In the genomic region with DNA sequence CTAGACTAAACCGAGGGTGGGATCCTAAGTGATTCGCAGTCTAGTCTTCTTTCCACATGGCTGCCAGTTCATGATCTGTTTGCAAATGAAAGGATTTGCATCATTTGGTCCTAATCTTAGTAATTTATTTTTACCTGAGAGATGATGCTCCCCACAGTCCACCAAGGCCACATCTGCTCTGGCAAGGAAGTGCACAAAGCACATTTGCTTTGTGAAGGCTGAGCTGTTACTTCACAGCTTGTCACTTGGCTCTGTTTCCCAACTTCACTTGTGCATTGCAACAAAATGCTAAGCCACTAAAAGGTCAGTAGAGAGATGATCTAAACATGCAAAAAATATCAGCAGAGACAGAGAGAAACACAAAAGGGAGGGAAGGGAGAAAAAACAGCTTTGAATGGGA, we compare ENCODE assay signal across 21 cellular contexts.
A peak's percentile ranks its signal among the peaks of the same experiment; 100 is the strongest.
DNase-seq lines count a peak whose midpoint lies in the region; ATAC-seq, FAIRE-seq and TF ChIP-seq lines count a peak whose summit lies in the region.
"Had no signal": no experiment of that assay in that cellular context is flagged by ENCODE, and none has a peak within 500 bp of the region (broad histone marks: within the 10 kb centered on the region; RNA-seq: fewer than 3 reads in every experiment).

No MANE protein-coding gene starts in this region.

- H3K27ac ChIP-seq in right atrium auricular region: peak overlapping the region; percentile 42 to 58
- peak overlapping the region; percentile 31 to 70 for H3K27ac ChIP-seq in uterus
- H3K27ac ChIP-seq in HepG2 (ENCODE audit: extremely low read length, insufficient read depth, low read length): no peak overlapping the region
- H3K27ac ChIP-seq: parathyroid adenoma, SK-N-MC had no signal

- in situ Hi-C loops in HepG2 (cut with HindIII; ENCODE audit: extremely low pct_ligation_motif_present, low pct_unique_long_range_greater_than_20kb): no loop called here

- H3K4me3 ChIP-seq in cardiac fibroblast (replicated peaks in 1 of 2; ENCODE audit: low read depth in 2 of 2, low read length in 2 of 2): no peak overlapping the region
- no peak overlapping the region for H3K4me3 ChIP-seq in right atrium auricular region
- H3K4me3 ChIP-seq in uterus: no peak overlapping the region
- no peak overlapping the region for H3K4me3 ChIP-seq in HepG2 (replicated peaks in 1 of 3; ENCODE audit: insufficient read depth in 1 of 3, low read depth in 2 of 3, low read length in 3 of 3)
- H3K4me3 ChIP-seq: K562, SK-N-MC had no signal

- CTCF ChIA-PET in HepG2 (lab: Yijun Ruan, JAX; ENCODE audit: low intra/inter-chr PET ratio, low total read pairs): no interaction called here

- H3K9me3 ChIP-seq in right atrium auricular region (no peaks in the 10 kb centered on the region), uterus (no peaks in the 10 kb centered on the region), HepG2 (ENCODE audit: low read length) (no peaks in the 10 kb centered on the region)

- DNase-seq in Right ventricle myocardium inferior (ENCODE audit: missing footprints) (no peak), cardiac septum (ENCODE audit: low spot score) (no peak), cardiac fibroblast (ENCODE audit: low read depth in 2 of 2) (peak; percentile 38 to 49), right atrium auricular region (ENCODE audit: low spot score) (no peak), uterus (peak; percentile 61 to 82), HCEC 1CT (no peak), HepG2 (ENCODE audit: low spot score) (no peak)
- DNase-seq: activated naive CD8-positive, alpha-beta T cell treated with anti-CD3 and anti-CD28 coated beads for 36 hours; activated T-cell treated with anti-CD3 and anti-CD28 coated beads, Interleukin-2, amount 50 U/mL, for 4 hours; NCI-H1436; NCI-H2227 treated with DMSO at 0.1 percent for 48 hours; OCI-M1; stimulated activated CD4-positive, alpha-beta T cell treated with anti-CD3 and anti-CD28 coated beads, Interleukin-12 subunit alpha, Interleukin-12 subunit beta, amount 100 ng/mL, for 4 hours; stimulated activated naive CD8-positive, alpha-beta T cell treated with anti-CD3 and anti-CD28 coated beads, Interleukin-15, Interleukin-2, amounts not matched to agents 100 U/mL and 50 U/mL, for 24 hours had no signal

- H3K27me3 ChIP-seq in right atrium auricular region: no peaks in the 10 kb centered on the region
- no peaks in the 10 kb centered on the region for H3K27me3 ChIP-seq in uterus
- no peaks in the 10 kb centered on the region for H3K27me3 ChIP-seq in HepG2 (ENCODE audit: control insufficient read depth in 1 of 2, insufficient read depth in 2 of 2, low read length in 2 of 2)

- no peak for TF ChIP-seq POLR2A in uterus (IDR thresholded peaks at IDR 0.05)
- no peak for TF ChIP-seq POLR2A in HepG2 (IDR thresholded peaks at IDR 0.05; ENCODE audit: insufficient read depth in 1 of 2, low read depth in 2 of 2, low read length in 2 of 2)

- TF ChIP-seq CTCF in cardiac fibroblast (IDR thresholded peaks at IDR 0.05; ENCODE audit: low read depth, low read length) (no peak), right atrium auricular region (IDR thresholded peaks at IDR 0.05) (no peak), uterus (IDR thresholded peaks at IDR 0.05) (no peak), HepG2 (CRISPR knock-in tag; IDR thresholded peaks at IDR 0.05) (no peak)

- H3K4me1 ChIP-seq in right atrium auricular region (peaks cover 0 to 44% of the 10 kb centered on the region in 2 donors), uterus (peaks cover 0 to 13% of the 10 kb centered on the region in 2 donors), HepG2 (ENCODE audit: insufficient read depth, low read length) (no peaks in the 10 kb centered on the region)
- H3K4me1 ChIP-seq: parathyroid adenoma had no signal

- TF ChIP-seq RAD21 in HepG2 (CRISPR knock-in tag; IDR thresholded peaks at IDR 0.05): no peak

- no peak for FAIRE-seq in HepG2 (lab: Jason Lieb, UNC)
- FAIRE-seq: GM18507, GM19239, K562, urothelium cell line had no signal

- H3K9ac ChIP-seq in HepG2 (ENCODE audit: insufficient read depth, low read depth, low read length): no peak overlapping the region
- H3K9ac ChIP-seq: parathyroid adenoma had no signal

- 71% methylated on average over 2 of the region's 2 CpGs for WGBS in HepG2 (ENCODE audit: low lambda C conversion rate)

- no peak overlapping the region for H3K4me2 ChIP-seq in HepG2 (ENCODE audit: low read depth, low read length)

- no peaks in the 10 kb centered on the region for H3K36me3 ChIP-seq in right atrium auricular region
- H3K36me3 ChIP-seq in uterus: no peaks in the 10 kb centered on the region
- no peaks in the 10 kb centered on the region for H3K36me3 ChIP-seq in HepG2 (replicated peaks in 1 of 2; ENCODE audit: control insufficient read depth in 1 of 2, insufficient read depth in 2 of 2, low read length in 2 of 2)

- TF ChIP-seq EP300 in HepG2 (IDR thresholded peaks at IDR 0.05; ENCODE audit: low read depth in 2 of 2, low read length in 2 of 2): no peak
- TF ChIP-seq EP300 in HepG2 (CRISPR knock-in tag; IDR thresholded peaks at IDR 0.05; ENCODE audit: borderline replicate concordance): no peak

- no peaks in the 10 kb centered on the region for H3K79me2 ChIP-seq in HepG2 (ENCODE audit: insufficient read depth, low read length)
- H3K79me2 ChIP-seq: parathyroid adenoma had no signal

- ATAC-seq in Right ventricle myocardium inferior (peak; percentile 51), esophagus mucosa (no peak), HepG2 (no peak)
- ATAC-seq: activated T-cell treated with anti-CD3 and anti-CD28 coated beads, Interleukin-2, amount 50 U/mL, for 4 hours; K562; stimulated activated naive CD8-positive, alpha-beta T cell treated with anti-CD3 and anti-CD28 coated beads, Interleukin-15, Interleukin-2, amounts not matched to agents 100 U/mL and 50 U/mL, for 24 hours had no signal

- intact Hi-C loops in Right ventricle myocardium inferior (cut with DNase I): loop anchor here (5.0 kb wide), 2 partner anchors 64 to 361 kb away; no protein-coding TSS in a partner anchor
- intact Hi-C loops in cardiac septum (cut with DNase I): no loop called here
- intact Hi-C loops in uterus (cut with DNase I; ENCODE audit: low total_unique reads): no loop called here
- intact Hi-C loops in HepG2 (cut with micrococcal nuclease; ENCODE audit: unreplicated experiment): no loop called here

- POLR2A ChIA-PET in HepG2 (lab: Yijun Ruan, JAX): no interaction called here

- no peaks in the 10 kb centered on the region for H4K20me1 ChIP-seq in HepG2 (ENCODE audit: insufficient read depth, low read length)

- no peak overlapping the region for H2AFZ ChIP-seq in HepG2 (ENCODE audit: low read length)
- H2AFZ ChIP-seq: parathyroid adenoma had no signal

- BruUV-seq in HepG2 (replicated peaks; lab: Mats Ljungman, UMichigan): no TSS peak

TF ChIP-seq in HepG2, 621 proteins besides CTCF, POLR2A, EP300 and RAD21 (continues in another document):
- TF ChIP-seq CCDC6 (CRISPR knock-in tag; IDR thresholded peaks at IDR 0.05) (no peak), NFYC (CRISPR knock-in tag; IDR thresholded peaks at IDR 0.05) (no peak), U2AF1 (optimal IDR thresholded peaks at IDR 0.05; ENCODE audit: low read depth, low read length) (no peak), MYC (CRISPR knock-in tag; IDR thresholded peaks at IDR 0.05; ENCODE audit: borderline replicate concordance) (no peak), RFX1 (IDR thresholded peaks at IDR 0.05) (no peak), NR2F1 (CRISPR knock-in tag; IDR thresholded peaks at IDR 0.05) (no peak), SRSF4 (IDR thresholded peaks at IDR 0.05; ENCODE audit: low read depth, low read length, poor library complexity, severe bottlenecking) (no peak), ZSCAN31 (CRISPR knock-in tag; IDR thresholded peaks at IDR 0.05; ENCODE audit: low read depth) (no peak), ZBTB7B (CRISPR knock-in tag; IDR thresholded peaks at IDR 0.05) (no peak)
- TF ChIP-seq, protein P1, sequence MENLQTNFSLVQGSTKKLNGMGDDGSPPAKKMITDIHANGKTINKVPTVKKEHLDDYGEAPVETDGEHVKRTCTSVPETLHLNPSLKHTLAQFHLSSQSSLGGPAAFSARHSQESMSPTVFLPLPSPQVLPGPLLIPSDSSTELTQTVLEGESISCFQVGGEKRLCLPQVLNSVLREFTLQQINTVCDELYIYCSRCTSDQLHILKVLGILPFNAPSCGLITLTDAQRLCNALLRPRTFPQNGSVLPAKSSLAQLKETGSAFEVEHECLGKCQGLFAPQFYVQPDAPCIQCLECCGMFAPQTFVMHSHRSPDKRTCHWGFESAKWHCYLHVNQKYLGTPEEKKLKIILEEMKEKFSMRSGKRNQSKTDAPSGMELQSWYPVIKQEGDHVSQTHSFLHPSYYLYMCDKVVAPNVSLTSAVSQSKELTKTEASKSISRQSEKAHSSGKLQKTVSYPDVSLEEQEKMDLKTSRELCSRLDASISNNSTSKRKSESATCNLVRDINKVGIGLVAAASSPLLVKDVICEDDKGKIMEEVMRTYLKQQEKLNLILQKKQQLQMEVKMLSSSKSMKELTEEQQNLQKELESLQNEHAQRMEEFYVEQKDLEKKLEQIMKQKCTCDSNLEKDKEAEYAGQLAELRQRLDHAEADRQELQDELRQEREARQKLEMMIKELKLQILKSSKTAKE (CRISPR knock-in tag; IDR thresholded peaks at IDR 0.05; ENCODE audit: borderline replicate concordance): no peak
- TF ChIP-seq, protein P2, sequence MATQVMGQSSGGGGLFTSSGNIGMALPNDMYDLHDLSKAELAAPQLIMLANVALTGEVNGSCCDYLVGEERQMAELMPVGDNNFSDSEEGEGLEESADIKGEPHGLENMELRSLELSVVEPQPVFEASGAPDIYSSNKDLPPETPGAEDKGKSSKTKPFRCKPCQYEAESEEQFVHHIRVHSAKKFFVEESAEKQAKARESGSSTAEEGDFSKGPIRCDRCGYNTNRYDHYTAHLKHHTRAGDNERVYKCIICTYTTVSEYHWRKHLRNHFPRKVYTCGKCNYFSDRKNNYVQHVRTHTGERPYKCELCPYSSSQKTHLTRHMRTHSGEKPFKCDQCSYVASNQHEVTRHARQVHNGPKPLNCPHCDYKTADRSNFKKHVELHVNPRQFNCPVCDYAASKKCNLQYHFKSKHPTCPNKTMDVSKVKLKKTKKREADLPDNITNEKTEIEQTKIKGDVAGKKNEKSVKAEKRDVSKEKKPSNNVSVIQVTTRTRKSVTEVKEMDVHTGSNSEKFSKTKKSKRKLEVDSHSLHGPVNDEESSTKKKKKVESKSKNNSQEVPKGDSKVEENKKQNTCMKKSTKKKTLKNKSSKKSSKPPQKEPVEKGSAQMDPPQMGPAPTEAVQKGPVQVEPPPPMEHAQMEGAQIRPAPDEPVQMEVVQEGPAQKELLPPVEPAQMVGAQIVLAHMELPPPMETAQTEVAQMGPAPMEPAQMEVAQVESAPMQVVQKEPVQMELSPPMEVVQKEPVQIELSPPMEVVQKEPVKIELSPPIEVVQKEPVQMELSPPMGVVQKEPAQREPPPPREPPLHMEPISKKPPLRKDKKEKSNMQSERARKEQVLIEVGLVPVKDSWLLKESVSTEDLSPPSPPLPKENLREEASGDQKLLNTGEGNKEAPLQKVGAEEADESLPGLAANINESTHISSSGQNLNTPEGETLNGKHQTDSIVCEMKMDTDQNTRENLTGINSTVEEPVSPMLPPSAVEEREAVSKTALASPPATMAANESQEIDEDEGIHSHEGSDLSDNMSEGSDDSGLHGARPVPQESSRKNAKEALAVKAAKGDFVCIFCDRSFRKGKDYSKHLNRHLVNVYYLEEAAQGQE (IDR thresholded peaks at IDR 0.05; ENCODE audit: borderline replicate concordance in 1 of 2, low read depth in 1 of 2, low read length in 2 of 2): no peak

Comparison
In these comparisons a context has a peak if more than half of its experiments do, and no peak if none do; other contexts are left out.
1. DNase-seq: peak in cardiac fibroblast (2 of 2) and uterus (2 of 2); none in Right ventricle myocardium inferior (single experiment), cardiac septum (single experiment), right atrium auricular region (single experiment), HCEC 1CT (single experiment) and HepG2 (single experiment).